ENCODE assay signal across 15 cellular contexts in genomic region chr9:124127290-124127646, GRCh38.
"Had no signal": no experiment of that assay in that cellular context is flagged by ENCODE, and none has a peak within 500 bp of the region (broad histone marks: within the 10 kb centered on the region; RNA-seq: fewer than 3 reads in every experiment).

No MANE protein-coding gene starts in this region.

- H3K27me3 ChIP-seq: breast epithelium, neural progenitor cell, right atrium auricular region had no signal

- H3K9me3 Mint-ChIP-seq: activated naive CD4-positive, alpha-beta T cell treated with anti-CD3 and anti-CD28 coated beads, Interleukin-2, amount 50 U/mL, for 24 hours; activated naive CD8-positive, alpha-beta T cell treated with anti-CD3 and anti-CD28 coated beads, Interleukin-2, amount 50 U/mL, for 24 hours; dendritic cell treated with granulocyte-macrophage colony-stimulating factor and Interleukin-4, amounts not matched to agents 40 ng/mL and 50 ng/mL, for 4 days; endodermal cell; immature natural killer cell; T-helper 2 cell treated with Interferon-gamma antibody and Interleukin-4, amounts not matched to agents 5 μg/mL and 100 μg/mL, for 36 hours had no signal

- H3K4me3 Mint-ChIP-seq: activated CD4-positive, alpha-beta memory T cell treated with anti-CD3 and anti-CD28 coated beads for 36 hours; activated naive CD4-positive, alpha-beta T cell treated with anti-CD3 and anti-CD28 coated beads, Interleukin-2, amount 50 U/mL, for 24 hours; activated naive CD8-positive, alpha-beta T cell treated with anti-CD3 and anti-CD28 coated beads, Interleukin-2, amount 50 U/mL, for 24 hours; dendritic cell treated with granulocyte-macrophage colony-stimulating factor and Interleukin-4, amounts not matched to agents 40 ng/mL and 50 ng/mL, for 4 days; endodermal cell; immature natural killer cell; naive thymus-derived CD4-positive, alpha-beta T cell; neural progenitor cell; T-helper 2 cell treated with Interferon-gamma antibody and Interleukin-4, amounts not matched to agents 5 μg/mL and 100 μg/mL, for 36 hours had no signal

- H3K4me2 ChIP-seq: neural progenitor cell had no signal

- H3K4me1 Mint-ChIP-seq: activated naive CD4-positive, alpha-beta T cell treated with anti-CD3 and anti-CD28 coated beads, Interleukin-2, amount 50 U/mL, for 24 hours had no signal

- H3K27me3 Mint-ChIP-seq: activated CD4-positive, alpha-beta memory T cell treated with anti-CD3 and anti-CD28 coated beads for 36 hours had no signal

- H3K4me1 ChIP-seq: breast epithelium, right atrium auricular region had no signal

- H3K4me3 ChIP-seq: breast epithelium, heart left ventricle, neural progenitor cell, right atrium auricular region, thoracic aorta had no signal

- ATAC-seq: activated naive CD8-positive, alpha-beta T cell treated with anti-CD3 and anti-CD28 coated beads, Interleukin-2, amount 50 U/mL, for 24 hours had no signal

- H3K9me3 ChIP-seq: breast epithelium, right atrium auricular region, thoracic aorta had no signal

- H3K27ac Mint-ChIP-seq: activated CD4-positive, alpha-beta memory T cell treated with anti-CD3 and anti-CD28 coated beads for 36 hours; activated naive CD4-positive, alpha-beta T cell treated with anti-CD3 and anti-CD28 coated beads, Interleukin-2, amount 50 U/mL, for 24 hours; activated naive CD8-positive, alpha-beta T cell treated with anti-CD3 and anti-CD28 coated beads, Interleukin-2, amount 50 U/mL, for 24 hours; dendritic cell treated with granulocyte-macrophage colony-stimulating factor and Interleukin-4, amounts not matched to agents 40 ng/mL and 50 ng/mL, for 4 days; endodermal cell; immature natural killer cell; neural progenitor cell; T-helper 2 cell treated with Interferon-gamma antibody and Interleukin-4, amounts not matched to agents 5 μg/mL and 100 μg/mL, for 36 hours had no signal

- FAIRE-seq: kidney, urothelium cell line had no signal

- H3K36me3 Mint-ChIP-seq: activated CD4-positive, alpha-beta memory T cell treated with anti-CD3 and anti-CD28 coated beads for 36 hours; activated naive CD4-positive, alpha-beta T cell treated with anti-CD3 and anti-CD28 coated beads, Interleukin-2, amount 50 U/mL, for 24 hours; immature natural killer cell; naive thymus-derived CD4-positive, alpha-beta T cell; neural progenitor cell had no signal

- H3K27ac ChIP-seq: breast epithelium, heart left ventricle, neural progenitor cell, right atrium auricular region, thoracic aorta had no signal

- H3K36me3 ChIP-seq: breast epithelium, heart left ventricle, neural progenitor cell, right atrium auricular region, thoracic aorta had no signal
